In genomic region chr6:71220466-71220865, GRCh38 we compare ENCODE assay signal across 24 cellular contexts.
"Had no signal": no experiment of that assay in that cellular context is flagged by ENCODE, and none has a peak within 500 bp of the region (broad histone marks: within the 10 kb centered on the region; RNA-seq: fewer than 3 reads in every experiment).

No MANE protein-coding gene starts in this region.

- H3K27ac ChIP-seq: dorsolateral prefrontal cortex, epithelial cell of prostate, gastrocnemius medialis, neural progenitor cell, parathyroid adenoma, right lobe of liver, thoracic aorta, tibial nerve, upper lobe of left lung had no signal

- H3K36me3 ChIP-seq: gastrocnemius medialis, neural progenitor cell, right lobe of liver, thoracic aorta, tibial nerve, upper lobe of left lung had no signal

- ATAC-seq: esophagus mucosa; gastrocnemius medialis; left lobe of liver; naive thymus-derived CD4-positive, alpha-beta T cell; right lobe of liver; stimulated activated naive B cell treated with anti-CD40 and anti-IgM and Interleukin-4, amounts not matched to agents 10 μg/mL and 1 μg/mL and 100 μg/mL, for 72 hours had no signal

- H3K4me1 ChIP-seq: gastrocnemius medialis, neural progenitor cell, parathyroid adenoma, right lobe of liver, tibial nerve, upper lobe of left lung had no signal

- H3K4me3 ChIP-seq: dorsolateral prefrontal cortex, gastrocnemius medialis, lung, neural progenitor cell, right lobe of liver, thoracic aorta, tibial nerve, upper lobe of left lung had no signal

- H3K27me3 ChIP-seq: dorsolateral prefrontal cortex, gastrocnemius medialis, neural progenitor cell, right lobe of liver, tibial nerve, upper lobe of left lung had no signal

- H3K9me3 ChIP-seq: gastrocnemius medialis, right lobe of liver, thoracic aorta, tibial nerve, upper lobe of left lung had no signal

- DNase-seq: cortex of kidney; dorsolateral prefrontal cortex; effector CD4-positive, alpha-beta T cell; foreskin fibroblast; gastrocnemius medialis; head of caudate nucleus; kidney; mesendoderm; midbrain; naive thymus-derived CD4-positive, alpha-beta T cell; right lobe of liver; small intestine; stimulated activated CD4-positive, alpha-beta T cell treated with anti-CD3 and anti-CD28 coated beads, Interleukin-15, amount 100 ng/mL, for 24 hours; stimulated activated CD4-positive, alpha-beta T cell treated with anti-CD3 and anti-CD28 coated beads, Interleukin-2, amount 100 ng/mL, for 48 hours; stimulated activated naive B cell treated with anti-CD40 and anti-IgM and Interleukin-4, amounts not matched to agents 10 μg/mL and 1 μg/mL and 100 μg/mL, for 72 hours; upper lobe of left lung had no signal

- H3K9ac ChIP-seq: neural progenitor cell, parathyroid adenoma had no signal
